In genomic region chr10:93821051-93821772, GRCh38 we compare ENCODE assay signal across 8 cellular contexts.
DNase-seq lines count a peak whose midpoint lies in the region; ATAC-seq, FAIRE-seq and TF ChIP-seq lines count a peak whose summit lies in the region.

No MANE protein-coding gene starts in this region.

- H3K9ac ChIP-seq in kidney (ENCODE audit: low read length in 2 of 2): no peak overlapping the region

- ATAC-seq in HG02870 (IDR thresholded peaks at IDR 0.05; ENCODE audit: unreplicated experiment) (no peak), HG03354 (IDR thresholded peaks at IDR 0.05; ENCODE audit: poor library complexity, severe bottlenecking, unreplicated experiment) (no peak)

- peak; percentile 48 for TF ChIP-seq CTCF in BE2C (IDR thresholded peaks at IDR 0.05; ENCODE audit: low read depth, low read length)
- peak; percentile 45 for TF ChIP-seq CTCF in kidney (IDR thresholded peaks at IDR 0.05; ENCODE audit: borderline replicate concordance, extremely low read depth, insufficient read depth)

- no peak overlapping the region for H3K4me3 ChIP-seq in BE2C (ENCODE audit: low read depth, low read length)
- no peak overlapping the region for H3K4me3 ChIP-seq in kidney (ENCODE audit: low read length in 2 of 2)

- intact Hi-C loops in kidney (cut with DNase I): no loop called here

- H3K4me1 ChIP-seq in BE2C: no peaks in the 10 kb centered on the region; the same call in 1 of the 2 replicates
- H3K4me1 ChIP-seq in kidney (ENCODE audit: control insufficient read depth in 1 of 2, insufficient read depth in 1 of 2, low read depth in 1 of 2, low read length in 2 of 2): no peaks in the 10 kb centered on the region

- no peak for FAIRE-seq in kidney (lab: Jason Lieb, UNC)

- no peaks in the 10 kb centered on the region for H3K9me3 ChIP-seq in BE2C
- no peaks in the 10 kb centered on the region for H3K9me3 ChIP-seq in kidney (ENCODE audit: control insufficient read depth in 1 of 2, low read length in 2 of 2)

- no peak for DNase-seq in BE2C
- peak; percentile 59 for DNase-seq in HT-29 (ENCODE audit: low spot score)
- DNase-seq in SW480 (ENCODE audit: low spot score): peak; percentile 36
- DNase-seq in kidney: no peak
- DNase-seq in activated CD4-positive, alpha-beta T cell treated with anti-CD3 and anti-CD28 coated beads, Interleukin-2, amount 50 U/mL, for 48 hours: no peak
- DNase-seq in stimulated activated CD4-positive, alpha-beta T cell treated with anti-CD3 and anti-CD28 coated beads, Interleukin-4, amount 100 ng/mL, for 24 hours: no peak

- H3K27me3 ChIP-seq in BE2C: no peaks in the 10 kb centered on the region

- H3K36me3 ChIP-seq in BE2C (no peaks in the 10 kb centered on the region), kidney (ENCODE audit: control insufficient read depth in 1 of 2, insufficient read depth in 2 of 2, low read length in 2 of 2) (no peaks in the 10 kb centered on the region)

- no peak overlapping the region for H3K27ac ChIP-seq in kidney (ENCODE audit: low read depth in 2 of 2, low read length in 2 of 2)

Comparison
In these comparisons a context has a peak if more than half of its experiments do, and no peak if none do; other contexts are left out.
1. DNase-seq: peak in HT-29 (single experiment) and SW480 (single experiment); none in BE2C (single experiment), kidney (single experiment), activated CD4-positive, alpha-beta T cell treated with anti-CD3 and anti-CD28 coated beads, Interleukin-2, amount 50 U/mL, for 48 hours (0 of 2) and stimulated activated CD4-positive, alpha-beta T cell treated with anti-CD3 and anti-CD28 coated beads, Interleukin-4, amount 100 ng/mL, for 24 hours (single experiment).